Comparison of ENCODE assay signal across 30 cellular contexts in genomic region chr2:26485725-26486418, GRCh38. TPM values are rescaled to one million over a fixed set of nuclear protein-coding genes. Genes with fewer than 3 reads are reported as not detected.
"Had no signal": no experiment of that assay in that cellular context is flagged by ENCODE, and none has a peak within 500 bp of the region (broad histone marks: within the 10 kb centered on the region; RNA-seq: fewer than 3 reads in every experiment).

No MANE protein-coding gene starts in this region.

- H3K4me1 Mint-ChIP-seq: activated naive CD4-positive, alpha-beta T cell treated with anti-CD3 and anti-CD28 coated beads, Interleukin-2, amount 10 ng/mL, durations not matched to agents 7 days and 5 days; activated naive CD8-positive, alpha-beta T cell treated with anti-CD3 and anti-CD28 coated beads, Interleukin-2, amount 50 U/mL, for 24 hours; WTC11 had no signal

- H3K9me3 ChIP-seq: adrenal gland, body of pancreas, esophagus muscularis mucosa, gastrocnemius medialis, heart left ventricle had no signal

- H3K36me3 ChIP-seq: adrenal gland, esophagus muscularis mucosa, gastrocnemius medialis, heart left ventricle had no signal

- H3K4me3 Mint-ChIP-seq: activated CD4-positive, alpha-beta memory T cell treated with anti-CD3 and anti-CD28 coated beads, Interleukin-2, amount 10 ng/mL, durations not matched to agents 7 days and 5 days; activated CD4-positive, alpha-beta T cell treated with anti-CD3 and anti-CD28 coated beads, Interleukin-2, amount 10 ng/mL, durations not matched to agents 7 days and 5 days; activated naive CD4-positive, alpha-beta T cell treated with anti-CD3 and anti-CD28 coated beads, Interleukin-2, amount 10 ng/mL, durations not matched to agents 7 days and 5 days; activated naive CD8-positive, alpha-beta T cell treated with anti-CD3 and anti-CD28 coated beads, Interleukin-2, amount 50 U/mL, for 24 hours; effector memory CD8-positive, alpha-beta T cell; WTC11 had no signal

- H3K4me3 ChIP-seq: adrenal gland, body of pancreas, esophagus muscularis mucosa, gastrocnemius medialis, heart left ventricle had no signal

- ATAC-seq: activated naive CD8-positive, alpha-beta T cell treated with anti-CD3 and anti-CD28 coated beads, Interleukin-2, amount 50 U/mL, for 24 hours; body of pancreas; effector memory CD8-positive, alpha-beta T cell; foreskin keratinocyte; gastrocnemius medialis; heart left ventricle; WTC11 had no signal

- H3K27me3 Mint-ChIP-seq: activated CD4-positive, alpha-beta T cell treated with anti-CD3 and anti-CD28 coated beads, Interleukin-2, amount 10 ng/mL, durations not matched to agents 7 days and 5 days; activated naive CD8-positive, alpha-beta T cell treated with anti-CD3 and anti-CD28 coated beads, Interleukin-2, amount 50 U/mL, for 24 hours had no signal

- H3K9me3 Mint-ChIP-seq: activated CD4-positive, alpha-beta memory T cell treated with anti-CD3 and anti-CD28 coated beads, Interleukin-2, amount 10 ng/mL, durations not matched to agents 7 days and 5 days; activated CD4-positive, alpha-beta T cell treated with anti-CD3 and anti-CD28 coated beads, Interleukin-2, amount 10 ng/mL, durations not matched to agents 7 days and 5 days; activated naive CD4-positive, alpha-beta T cell treated with anti-CD3 and anti-CD28 coated beads, Interleukin-2, amount 50 U/mL, for 72 hours; activated naive CD8-positive, alpha-beta T cell treated with anti-CD3 and anti-CD28 coated beads, Interleukin-2, amount 50 U/mL, for 24 hours; effector memory CD8-positive, alpha-beta T cell; WTC11 had no signal

- H3K27ac Mint-ChIP-seq: activated CD4-positive, alpha-beta memory T cell treated with anti-CD3 and anti-CD28 coated beads, Interleukin-2, amount 10 ng/mL, durations not matched to agents 7 days and 5 days; activated CD4-positive, alpha-beta T cell treated with anti-CD3 and anti-CD28 coated beads, Interleukin-2, amount 10 ng/mL, durations not matched to agents 7 days and 5 days; activated naive CD4-positive, alpha-beta T cell treated with anti-CD3 and anti-CD28 coated beads, Interleukin-2, amount 10 ng/mL, durations not matched to agents 7 days and 5 days; activated naive CD8-positive, alpha-beta T cell treated with anti-CD3 and anti-CD28 coated beads, Interleukin-2, amount 50 U/mL, for 24 hours; effector memory CD8-positive, alpha-beta T cell; WTC11 had no signal

- H3K27ac ChIP-seq: adrenal gland, body of pancreas, esophagus muscularis mucosa, foreskin keratinocyte, gastrocnemius medialis, heart left ventricle had no signal

- H3K36me3 Mint-ChIP-seq: activated naive CD4-positive, alpha-beta T cell treated with anti-CD3 and anti-CD28 coated beads, Interleukin-2, amount 10 ng/mL, durations not matched to agents 7 days and 5 days; activated naive CD4-positive, alpha-beta T cell treated with anti-CD3 and anti-CD28 coated beads, Interleukin-2, amount 50 U/mL, for 72 hours; WTC11 had no signal

- DNase-seq: activated CD4-positive, alpha-beta memory T cell treated with anti-CD3 and anti-CD28 coated beads, Interleukin-2, amount 10 ng/mL, durations not matched to agents 7 days and 5 days; activated CD4-positive, alpha-beta T cell treated with anti-CD3 and anti-CD28 coated beads for 1 hour; activated CD4-positive, alpha-beta T cell treated with anti-CD3 and anti-CD28 coated beads for 4 hours; activated CD4-positive, alpha-beta T cell treated with anti-CD3 and anti-CD28 coated beads, Interleukin-2, amount 10 ng/mL, durations not matched to agents 7 days and 5 days; activated CD4-positive, alpha-beta T cell treated with anti-CD3 and anti-CD28 coated beads, Interleukin-2, amount 50 U/mL, for 4 hours; activated gamma-delta T cell; activated naive CD4-positive, alpha-beta T cell; activated naive CD4-positive, alpha-beta T cell treated with anti-CD3 and anti-CD28 coated beads, Interleukin-2, amount 10 ng/mL, durations not matched to agents 7 days and 5 days; activated naive CD8-positive, alpha-beta T cell treated with anti-CD3 and anti-CD28 coated beads, Interleukin-2, amount 50 U/mL, for 24 hours; activated T-cell treated with anti-CD3 and anti-CD28 coated beads, Interleukin-2, amount 50 U/mL, for 1 hour; activated T-cell treated with anti-CD3 and anti-CD28 coated beads, Interleukin-2, amount 50 U/mL, for 48 hours; adrenal gland; amygdala; body of pancreas; cortex of kidney; dermis blood vessel endothelial cell; effector CD4-positive, alpha-beta T cell; effector memory CD8-positive, alpha-beta T cell; erythroblast; foreskin keratinocyte; gastrocnemius medialis; glutamatergic neuron; T-helper 2 cell had no signal

- H3K27me3 ChIP-seq: adrenal gland, body of pancreas, foreskin keratinocyte, gastrocnemius medialis, heart left ventricle had no signal

- FAIRE-seq: colon had no signal

- H3K4me1 ChIP-seq: foreskin keratinocyte had no signal

RNA-seq across cellular contexts. Expression of gene OTOF, which starts 7.9 kb away (rescaled TPM):
- total RNA-seq: chondrocyte, foreskin keratinocyte had no signal
- polyA plus RNA-seq: aorta, foreskin keratinocyte had no signal
